Comparison of ENCODE assay signal across 1 cellular context in the genomic region with DNA sequence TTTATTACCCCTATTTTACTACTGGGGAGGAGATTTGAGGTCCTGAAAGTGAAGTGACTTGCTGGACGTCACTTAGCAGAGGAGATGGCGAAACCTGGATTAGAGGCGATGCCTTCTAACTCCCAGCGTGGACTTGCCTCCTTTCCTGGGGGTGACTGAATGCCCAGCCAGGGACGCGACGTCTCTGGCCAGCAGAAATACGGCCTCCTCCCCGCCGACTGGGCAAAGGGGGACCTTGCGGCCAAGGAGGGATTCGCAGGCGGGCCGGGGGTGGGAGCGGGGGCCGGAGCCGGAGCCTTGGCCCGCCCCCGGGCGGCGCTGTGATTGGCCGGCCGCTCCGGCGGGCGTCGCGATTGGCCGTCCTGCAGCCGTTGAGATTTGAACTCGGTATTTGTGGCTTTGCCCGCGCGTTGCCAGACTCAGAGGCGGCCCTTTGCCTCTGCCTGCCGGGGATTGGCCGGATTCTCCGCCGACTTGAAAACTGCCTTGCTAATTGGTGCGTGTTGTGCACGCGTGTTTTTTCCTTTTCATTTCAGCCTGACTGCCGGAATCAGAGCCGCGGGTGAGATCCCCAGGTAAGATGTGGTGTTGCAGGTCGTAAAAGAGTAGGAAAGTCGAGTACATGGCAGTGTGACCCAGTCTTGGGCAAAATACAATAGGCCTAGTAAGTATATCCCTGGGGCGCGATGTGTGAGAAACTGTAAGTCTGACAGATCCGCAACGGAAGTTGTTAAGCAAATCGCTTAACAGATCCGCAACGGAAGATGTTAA.
TF ChIP-seq lines count a peak whose summit lies in the region.

A gene with protein sequence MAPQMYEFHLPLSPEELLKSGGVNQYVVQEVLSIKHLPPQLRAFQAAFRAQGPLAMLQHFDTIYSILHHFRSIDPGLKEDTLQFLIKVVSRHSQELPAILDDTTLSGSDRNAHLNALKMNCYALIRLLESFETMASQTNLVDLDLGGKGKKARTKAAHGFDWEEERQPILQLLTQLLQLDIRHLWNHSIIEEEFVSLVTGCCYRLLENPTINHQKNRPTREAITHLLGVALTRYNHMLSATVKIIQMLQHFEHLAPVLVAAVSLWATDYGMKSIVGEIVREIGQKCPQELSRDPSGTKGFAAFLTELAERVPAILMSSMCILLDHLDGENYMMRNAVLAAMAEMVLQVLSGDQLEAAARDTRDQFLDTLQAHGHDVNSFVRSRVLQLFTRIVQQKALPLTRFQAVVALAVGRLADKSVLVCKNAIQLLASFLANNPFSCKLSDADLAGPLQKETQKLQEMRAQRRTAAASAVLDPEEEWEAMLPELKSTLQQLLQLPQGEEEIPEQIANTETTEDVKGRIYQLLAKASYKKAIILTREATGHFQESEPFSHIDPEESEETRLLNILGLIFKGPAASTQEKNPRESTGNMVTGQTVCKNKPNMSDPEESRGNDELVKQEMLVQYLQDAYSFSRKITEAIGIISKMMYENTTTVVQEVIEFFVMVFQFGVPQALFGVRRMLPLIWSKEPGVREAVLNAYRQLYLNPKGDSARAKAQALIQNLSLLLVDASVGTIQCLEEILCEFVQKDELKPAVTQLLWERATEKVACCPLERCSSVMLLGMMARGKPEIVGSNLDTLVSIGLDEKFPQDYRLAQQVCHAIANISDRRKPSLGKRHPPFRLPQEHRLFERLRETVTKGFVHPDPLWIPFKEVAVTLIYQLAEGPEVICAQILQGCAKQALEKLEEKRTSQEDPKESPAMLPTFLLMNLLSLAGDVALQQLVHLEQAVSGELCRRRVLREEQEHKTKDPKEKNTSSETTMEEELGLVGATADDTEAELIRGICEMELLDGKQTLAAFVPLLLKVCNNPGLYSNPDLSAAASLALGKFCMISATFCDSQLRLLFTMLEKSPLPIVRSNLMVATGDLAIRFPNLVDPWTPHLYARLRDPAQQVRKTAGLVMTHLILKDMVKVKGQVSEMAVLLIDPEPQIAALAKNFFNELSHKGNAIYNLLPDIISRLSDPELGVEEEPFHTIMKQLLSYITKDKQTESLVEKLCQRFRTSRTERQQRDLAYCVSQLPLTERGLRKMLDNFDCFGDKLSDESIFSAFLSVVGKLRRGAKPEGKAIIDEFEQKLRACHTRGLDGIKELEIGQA (N-terminal part only) (plus strand): TSS at position 523 of the 771 bp plus-strand sequence. CDS start 997 bp downstream, outside the sequence.

TF ChIP-seq in HCT116, 20 proteins besides CTCF, POLR2A, EP300 and RAD21 (continued from another document):
- TF ChIP-seq SRF (IDR thresholded peaks at IDR 0.05; ENCODE audit: low read depth) (no peak; the same call in 1 of the 2 replicates), ELF1 (IDR thresholded peaks at IDR 0.05; ENCODE audit: borderline replicate concordance, low read depth) (no peak), POLR2AphosphoS5 (IDR thresholded peaks at IDR 0.05; ENCODE audit: low read depth, low read length) (peak; percentile 53), YY1 (IDR thresholded peaks at IDR 0.05; ENCODE audit: extremely low read depth, insufficient replicate concordance, low read depth, low read length) (peak; percentile 22), ZFX (IDR thresholded peaks at IDR 0.05) (no peak), CBX3 (IDR thresholded peaks at IDR 0.05; ENCODE audit: low read depth) (peak; percentile 58; the same call in 1 of the 2 replicates), EGR1 (IDR thresholded peaks at IDR 0.05; ENCODE audit: low read depth) (peak; percentile 86), FOSL1 (IDR thresholded peaks at IDR 0.05; ENCODE audit: low read depth) (no peak), TCF7L2 (IDR thresholded peaks at IDR 0.05; ENCODE audit: borderline replicate concordance, extremely low read depth, insufficient read depth, insufficient read length) (peak; percentile 9), JUND (IDR thresholded peaks at IDR 0.05) (no peak), CEBPB (IDR thresholded peaks at IDR 0.05; ENCODE audit: low read depth) (no peak), SP1 (IDR thresholded peaks at IDR 0.05; ENCODE audit: low read depth) (peak; percentile 84), EZH2phosphoT487 (IDR thresholded peaks at IDR 0.05; ENCODE audit: borderline replicate concordance) (no peak), EZH2 (IDR thresholded peaks at IDR 0.05) (no peak)
- TF ChIP-seq, protein P1, sequence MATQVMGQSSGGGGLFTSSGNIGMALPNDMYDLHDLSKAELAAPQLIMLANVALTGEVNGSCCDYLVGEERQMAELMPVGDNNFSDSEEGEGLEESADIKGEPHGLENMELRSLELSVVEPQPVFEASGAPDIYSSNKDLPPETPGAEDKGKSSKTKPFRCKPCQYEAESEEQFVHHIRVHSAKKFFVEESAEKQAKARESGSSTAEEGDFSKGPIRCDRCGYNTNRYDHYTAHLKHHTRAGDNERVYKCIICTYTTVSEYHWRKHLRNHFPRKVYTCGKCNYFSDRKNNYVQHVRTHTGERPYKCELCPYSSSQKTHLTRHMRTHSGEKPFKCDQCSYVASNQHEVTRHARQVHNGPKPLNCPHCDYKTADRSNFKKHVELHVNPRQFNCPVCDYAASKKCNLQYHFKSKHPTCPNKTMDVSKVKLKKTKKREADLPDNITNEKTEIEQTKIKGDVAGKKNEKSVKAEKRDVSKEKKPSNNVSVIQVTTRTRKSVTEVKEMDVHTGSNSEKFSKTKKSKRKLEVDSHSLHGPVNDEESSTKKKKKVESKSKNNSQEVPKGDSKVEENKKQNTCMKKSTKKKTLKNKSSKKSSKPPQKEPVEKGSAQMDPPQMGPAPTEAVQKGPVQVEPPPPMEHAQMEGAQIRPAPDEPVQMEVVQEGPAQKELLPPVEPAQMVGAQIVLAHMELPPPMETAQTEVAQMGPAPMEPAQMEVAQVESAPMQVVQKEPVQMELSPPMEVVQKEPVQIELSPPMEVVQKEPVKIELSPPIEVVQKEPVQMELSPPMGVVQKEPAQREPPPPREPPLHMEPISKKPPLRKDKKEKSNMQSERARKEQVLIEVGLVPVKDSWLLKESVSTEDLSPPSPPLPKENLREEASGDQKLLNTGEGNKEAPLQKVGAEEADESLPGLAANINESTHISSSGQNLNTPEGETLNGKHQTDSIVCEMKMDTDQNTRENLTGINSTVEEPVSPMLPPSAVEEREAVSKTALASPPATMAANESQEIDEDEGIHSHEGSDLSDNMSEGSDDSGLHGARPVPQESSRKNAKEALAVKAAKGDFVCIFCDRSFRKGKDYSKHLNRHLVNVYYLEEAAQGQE (IDR thresholded peaks at IDR 0.05; ENCODE audit: low read depth), result no peak
- TF ChIP-seq, protein P2, sequence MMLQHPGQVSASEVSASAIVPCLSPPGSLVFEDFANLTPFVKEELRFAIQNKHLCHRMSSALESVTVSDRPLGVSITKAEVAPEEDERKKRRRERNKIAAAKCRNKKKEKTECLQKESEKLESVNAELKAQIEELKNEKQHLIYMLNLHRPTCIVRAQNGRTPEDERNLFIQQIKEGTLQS (IDR thresholded peaks at IDR 0.05), result no peak
- TF ChIP-seq, protein P3, sequence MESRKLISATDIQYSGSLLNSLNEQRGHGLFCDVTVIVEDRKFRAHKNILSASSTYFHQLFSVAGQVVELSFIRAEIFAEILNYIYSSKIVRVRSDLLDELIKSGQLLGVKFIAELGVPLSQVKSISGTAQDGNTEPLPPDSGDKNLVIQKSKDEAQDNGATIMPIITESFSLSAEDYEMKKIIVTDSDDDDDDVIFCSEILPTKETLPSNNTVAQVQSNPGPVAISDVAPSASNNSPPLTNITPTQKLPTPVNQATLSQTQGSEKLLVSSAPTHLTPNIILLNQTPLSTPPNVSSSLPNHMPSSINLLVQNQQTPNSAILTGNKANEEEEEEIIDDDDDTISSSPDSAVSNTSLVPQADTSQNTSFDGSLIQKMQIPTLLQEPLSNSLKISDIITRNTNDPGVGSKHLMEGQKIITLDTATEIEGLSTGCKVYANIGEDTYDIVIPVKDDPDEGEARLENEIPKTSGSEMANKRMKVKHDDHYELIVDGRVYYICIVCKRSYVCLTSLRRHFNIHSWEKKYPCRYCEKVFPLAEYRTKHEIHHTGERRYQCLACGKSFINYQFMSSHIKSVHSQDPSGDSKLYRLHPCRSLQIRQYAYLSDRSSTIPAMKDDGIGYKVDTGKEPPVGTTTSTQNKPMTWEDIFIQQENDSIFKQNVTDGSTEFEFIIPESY (IDR thresholded peaks at IDR 0.05; ENCODE audit: extremely low read depth, insufficient replicate concordance, low read length), result no peak
- TF ChIP-seq, protein P4, sequence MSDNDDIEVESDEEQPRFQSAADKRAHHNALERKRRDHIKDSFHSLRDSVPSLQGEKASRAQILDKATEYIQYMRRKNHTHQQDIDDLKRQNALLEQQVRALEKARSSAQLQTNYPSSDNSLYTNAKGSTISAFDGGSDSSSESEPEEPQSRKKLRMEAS (IDR thresholded peaks at IDR 0.05), result peak; percentile 89
